Comparison of ENCODE assay signal across 8 cellular contexts in genomic region chr14:32896979-32897723, GRCh38. TPM values are rescaled to one million over a fixed set of nuclear protein-coding genes. Genes with fewer than 3 reads are reported as not detected.
A peak's percentile ranks its signal among the peaks of the same experiment; 100 is the strongest.
DNase-seq lines count a peak whose midpoint lies in the region; ATAC-seq, FAIRE-seq and TF ChIP-seq lines count a peak whose summit lies in the region.

No MANE protein-coding gene starts in this region.

- H2BK5ac ChIP-seq in mesenchymal stem cell (ENCODE audit: low read depth, low read length, poor library complexity, severe bottlenecking): no peak overlapping the region

- H3K79me1 ChIP-seq in mesenchymal stem cell (replicated peaks; ENCODE audit: low read length, poor library complexity, severe bottlenecking): no peaks in the 10 kb centered on the region

- H2BK120ac ChIP-seq in mesenchymal stem cell (ENCODE audit: low read depth, low read length): no peak overlapping the region

- DNase-seq in AG20443 (ENCODE audit: low spot score) (peak; percentile 20), MG63 (no peak), bronchial epithelial cell (ENCODE audit: low read depth) (no peak), mesenchymal stem cell (peak; percentile 77), NCI-H1436 treated with DMSO at 0.1 percent for 48 hours (lab: John Stamatoyannopoulos, UW) (no peak), NCI-H524 (lab: John Stamatoyannopoulos, UW) (no peak)
- no peak for DNase-seq in activated CD4-positive, CD25-positive, alpha-beta regulatory T cell treated with anti-CD3 and anti-CD28 coated beads, Interleukin-2, amount 50 U/mL, for 72 hours

- ATAC-seq in GM21576 (IDR thresholded peaks at IDR 0.05; ENCODE audit: unreplicated experiment): no peak

- H3K9me3 ChIP-seq in MG63: no peaks in the 10 kb centered on the region
- H3K9me3 ChIP-seq in mesenchymal stem cell (ENCODE audit: control insufficient read depth, low read length): no peaks in the 10 kb centered on the region

- H3K4me3 ChIP-seq in MG63 (peak overlapping the region; percentile 52), bronchial epithelial cell (ENCODE audit: low read depth, low read length) (peak overlapping the region; percentile 4), mesenchymal stem cell (ENCODE audit: insufficient read depth in 1 of 2, low read depth in 1 of 2, low read length in 2 of 2) (peak overlapping the region in 1 of 2 experiments; percentile 80)

- peak overlapping the region in 1 of 2 experiments; percentile 3 for H3K18ac ChIP-seq in mesenchymal stem cell (ENCODE audit: low read depth in 1 of 2, low read length in 2 of 2)

- no peak overlapping the region for H2AFZ ChIP-seq in mesenchymal stem cell (ENCODE audit: low read depth, low read length)

- no peak overlapping the region for H4K91ac ChIP-seq in mesenchymal stem cell (ENCODE audit: low read length)

- no peak overlapping the region for H2BK12ac ChIP-seq in mesenchymal stem cell (ENCODE audit: low read length in 2 of 2)

- no peaks in the 10 kb centered on the region for H3K36me3 ChIP-seq in MG63
- no peaks in the 10 kb centered on the region for H3K36me3 ChIP-seq in bronchial epithelial cell (ENCODE audit: control insufficient read depth, insufficient read depth, low read length)
- H3K36me3 ChIP-seq in mesenchymal stem cell (ENCODE audit: control insufficient read depth in 1 of 2, insufficient read depth in 2 of 2, low read depth in 1 of 2, low read length in 2 of 2): no peaks in the 10 kb centered on the region

- no peak for TF ChIP-seq CTCF in bronchial epithelial cell (IDR thresholded peaks at IDR 0.05; ENCODE audit: insufficient read depth, low read length, severe bottlenecking)

- H3K4me1 ChIP-seq in mesenchymal stem cell (ENCODE audit: control insufficient read depth, insufficient read depth, low read depth, low read length): no peaks in the 10 kb centered on the region

- peak overlapping the region; percentile 93 for H3K9ac ChIP-seq in mesenchymal stem cell (ENCODE audit: low read length)

- H3K4ac ChIP-seq in mesenchymal stem cell (ENCODE audit: low read depth in 1 of 2, low read length in 2 of 2): peak overlapping the region in 1 of 2 experiments; percentile 33

- no peak for FAIRE-seq in bronchial epithelial cell (lab: Jason Lieb, UNC)

- 12% methylated on average over 7 of the region's 11 CpGs for WGBS in mesenchymal stem cell

- no peak overlapping the region for H3K23ac ChIP-seq in mesenchymal stem cell (ENCODE audit: low read length in 2 of 2)

- H2AK5ac ChIP-seq in mesenchymal stem cell (ENCODE audit: low read length, severe bottlenecking): no peak overlapping the region

- no peak overlapping the region for H3K27ac ChIP-seq in mesenchymal stem cell (ENCODE audit: low read length, poor library complexity, severe bottlenecking)

- peak overlapping the region; percentile 42 for H3K4me2 ChIP-seq in mesenchymal stem cell (ENCODE audit: low read length, poor library complexity, severe bottlenecking)

- H3K27me3 ChIP-seq in MG63 (no peaks in the 10 kb centered on the region), bronchial epithelial cell (ENCODE audit: control insufficient read depth, insufficient read depth, low read length) (no peaks in the 10 kb centered on the region), mesenchymal stem cell (ENCODE audit: control insufficient read depth in 1 of 2, insufficient read depth in 1 of 2, low read length in 2 of 2) (no peaks in the 10 kb centered on the region)

- H2BK15ac ChIP-seq in mesenchymal stem cell (ENCODE audit: low read depth, poor library complexity, severe bottlenecking): peak overlapping the region; percentile 28

- peak overlapping the region; percentile 95 for H4K8ac ChIP-seq in mesenchymal stem cell (ENCODE audit: low read length)

- no peak overlapping the region for H3K14ac ChIP-seq in mesenchymal stem cell (ENCODE audit: low read length in 2 of 2)

RNA-seq across cellular contexts. Expression of gene NPAS3, which starts 41.5 kb away (rescaled TPM):
- 1.9 TPM in 1 of 2 replicates, not detected in the other for total RNA-seq in MG63 (2014; rRNA removed; shearing (Covaris generic); ENCODE audit: low replicate concordance)
- 0.13 TPM in 1 of 2 replicates, not detected in the other for total RNA-seq in bronchial epithelial cell
- polyA plus RNA-seq in mesenchymal stem cell (2013, experiment 1 of 2): 2.7 TPM
- 2.9 TPM for polyA plus RNA-seq in mesenchymal stem cell (2013, experiment 2 of 2)

Comparison
In these comparisons a context has a peak if more than half of its experiments do, and no peak if none do; other contexts are left out.
1. DNase-seq: peak in AG20443 (single experiment) and mesenchymal stem cell (single experiment); none in MG63 (single experiment), bronchial epithelial cell (single experiment), NCI-H1436 treated with DMSO at 0.1 percent for 48 hours (single experiment), NCI-H524 (0 of 2) and activated CD4-positive, CD25-positive, alpha-beta regulatory T cell treated with anti-CD3 and anti-CD28 coated beads, Interleukin-2, amount 50 U/mL, for 72 hours (single experiment).